ENCODE assay signal across 28 cellular contexts in genomic region chr13:48939728-48940127, GRCh38.
"Had no signal": no experiment of that assay in that cellular context is flagged by ENCODE, and none has a peak within 500 bp of the region (broad histone marks: within the 10 kb centered on the region; RNA-seq: fewer than 3 reads in every experiment).

No MANE protein-coding gene starts in this region.

- H3K27me3 Mint-ChIP-seq: activated T-cell treated with anti-CD3 and anti-CD28 coated beads, Interleukin-2, amount 50 U/mL, for 24 hours had no signal

- H3K4me1 ChIP-seq: adrenal gland, breast epithelium, Peyer's patch, SJSA1 had no signal

- H3K9me3 ChIP-seq: adrenal gland, body of pancreas, breast epithelium, Peyer's patch, SK-N-SH had no signal

- H3K27ac Mint-ChIP-seq: activated naive CD8-positive, alpha-beta T cell; activated T-cell treated with anti-CD3 and anti-CD28 coated beads, Interleukin-2, amount 50 U/mL, for 24 hours; activated T-helper 1 cell treated with anti-CD3 and anti-CD28 coated beads, Interleukin-12 subunit alpha, Interleukin-12 subunit beta, Interleukin-2, Interleukin-4 antibody, amounts not matched to agents 30 ng/mL and 10 ng/mL and 1 ng/mL, durations not matched to agents 14 hours and 24 hours and 36 hours; T-helper 1 cell treated with Interleukin-12 subunit alpha and Interleukin-12 subunit beta and Interleukin-4 antibody, amounts not matched to agents 30 μg/mL and 1 μg/mL, for 36 hours; T-helper 2 cell treated with Interferon-gamma antibody and Interleukin-4, amounts not matched to agents 5 μg/mL and 100 μg/mL, for 36 hours had no signal

- H3K27ac ChIP-seq: adrenal gland, body of pancreas, breast epithelium, Peyer's patch, SJSA1 had no signal

- H3K4me3 ChIP-seq: adrenal gland, body of pancreas, breast epithelium, Peyer's patch, SJSA1 had no signal

- H3K36me3 ChIP-seq: adrenal gland, breast epithelium, Peyer's patch, SJSA1 had no signal

- H3K27me3 ChIP-seq: adrenal gland, body of pancreas, breast epithelium, Peyer's patch, SJSA1 had no signal

- H3K9me3 Mint-ChIP-seq: activated T-cell treated with anti-CD3 and anti-CD28 coated beads, Interleukin-2, amount 50 U/mL, for 24 hours; T-helper 2 cell treated with Interferon-gamma antibody and Interleukin-4, amounts not matched to agents 5 μg/mL and 100 μg/mL, for 36 hours had no signal

- H3K4me3 Mint-ChIP-seq: activated naive CD8-positive, alpha-beta T cell; activated T-cell treated with anti-CD3 and anti-CD28 coated beads, Interleukin-2, amount 50 U/mL, for 24 hours; activated T-helper 1 cell treated with anti-CD3 and anti-CD28 coated beads, Interleukin-12 subunit alpha, Interleukin-12 subunit beta, Interleukin-2, Interleukin-4 antibody, amounts not matched to agents 30 ng/mL and 10 ng/mL and 1 ng/mL, durations not matched to agents 14 hours and 24 hours and 36 hours; T-helper 1 cell treated with Interleukin-12 subunit alpha and Interleukin-12 subunit beta and Interleukin-4 antibody, amounts not matched to agents 30 μg/mL and 1 μg/mL, for 36 hours; T-helper 2 cell treated with Interferon-gamma antibody and Interleukin-4, amounts not matched to agents 5 μg/mL and 100 μg/mL, for 36 hours had no signal

- ATAC-seq: body of pancreas, PC-3 had no signal

- DNase-seq: activated CD4-positive, alpha-beta T cell treated with anti-CD3 and anti-CD28 coated beads for 48 hours; activated CD4-positive, alpha-beta T cell treated with anti-CD3 and anti-CD28 coated beads, Interleukin-2, amount 50 U/mL, for 4 hours; activated effector memory CD4-positive, alpha-beta T cell treated with Interleukin-2 at 50 U/mL for 16 hours; activated T-cell treated with anti-CD3 and anti-CD28 coated beads, Interleukin-2, amount 50 U/mL, for 24 hours; adrenal gland; body of pancreas; NCI-H1092 treated with DMSO at 0.1 percent for 48 hours; NCI-H1417; NCI-H146; NCI-H187; NCI-H2029 treated with DMSO at 0.1 percent for 48 hours; NCI-H2107; NCI-H2171; NCI-H510A; NCI-H526; NCI-H748 treated with DMSO at 0.1 percent for 48 hours; NK-92 treated with Interleukin-12 subunit alpha and Interleukin-12 subunit beta, amount 100 ng/mL, for 24 hours; PC-3; Peyer's patch; RPMI8226; SHP77 treated with DMSO at 0.1 percent for 48 hours; SK-N-SH had no signal
